9 cellular contexts compared by ENCODE assay signal in genomic region chr11:46594383-46594718, GRCh38. TPM values are rescaled to one million over a fixed set of nuclear protein-coding genes. Genes with fewer than 3 reads are reported as not detected.
DNase-seq lines count a peak whose midpoint lies in the region; ATAC-seq and TF ChIP-seq lines count a peak whose summit lies in the region.
"Had no signal": no experiment of that assay in that cellular context is flagged by ENCODE, and none has a peak within 500 bp of the region (broad histone marks: within the 10 kb centered on the region; RNA-seq: fewer than 3 reads in every experiment).

No MANE protein-coding gene starts in this region.

- ATAC-seq in GM21423 (IDR thresholded peaks at IDR 0.05; ENCODE audit: unreplicated experiment) (no peak), GM19324 (IDR thresholded peaks at IDR 0.05; ENCODE audit: low FRiP score, unreplicated experiment) (no peak)

- DNase-seq in SK-N-MC (ENCODE audit: low read depth, low spot score), result no peak
- DNase-seq in fibroblast of lung (ENCODE audit: low read depth in 2 of 2), result no peak
- DNase-seq in renal cortical epithelial cell (ENCODE audit: low read depth), result peak; percentile 31
- DNase-seq in islet precursor cell, result no peak
- DNase-seq in COLO668 (lab: John Stamatoyannopoulos, UW; ENCODE audit: unreplicated experiment), result no peak

- H3K36me3 ChIP-seq in SK-N-MC (ENCODE audit: insufficient read depth, low read length), result no peaks in the 10 kb centered on the region
- H3K36me3 ChIP-seq in fibroblast of lung (ENCODE audit: control insufficient read depth, insufficient read depth, low read length), result no peaks in the 10 kb centered on the region

- peak overlapping the region; percentile 90 for H3K4me3 ChIP-seq in GM08714 (ENCODE audit: low read length)
- peak overlapping the region; percentile 91 for H3K4me3 ChIP-seq in SK-N-MC
- peak overlapping the region; percentile 93 to 99 (median 96) for H3K4me3 ChIP-seq in fibroblast of lung (replicated peaks in 1 of 4; ENCODE audit: control extremely low read depth in 1 of 4, insufficient read depth in 1 of 4, low read depth in 3 of 4, low read length in 4 of 4)

- H3K9me3 ChIP-seq in SK-N-MC (ENCODE audit: low read depth, low read length) (no peaks in the 10 kb centered on the region), fibroblast of lung (ENCODE audit: control insufficient read depth, insufficient read depth, low read depth, low read length) (no peaks in the 10 kb centered on the region)
- H3K9me3 ChIP-seq: mucosa of descending colon had no signal

- peaks cover 42% of the 10 kb centered on the region for H3K79me2 ChIP-seq in fibroblast of lung (ENCODE audit: control insufficient read depth, insufficient read depth, low read length)

- no peaks in the 10 kb centered on the region for H3K27me3 ChIP-seq in fibroblast of lung (ENCODE audit: control insufficient read depth, insufficient read depth, low read length)

- H2AFZ ChIP-seq in fibroblast of lung (ENCODE audit: low read length), result peak overlapping the region; percentile 94

- no peak for TF ChIP-seq CTCF in fibroblast of lung (conservative IDR thresholded peaks at IDR 0.05 in 1 of 2, IDR thresholded peaks at IDR 0.05 in 1 of 2; ENCODE audit: low read depth in 1 of 2, low read length in 2 of 2)

- peak overlapping the region; percentile 74 for H3K27ac ChIP-seq in SK-N-MC
- H3K27ac ChIP-seq in fibroblast of lung (ENCODE audit: insufficient read depth, low read length), result peak overlapping the region; percentile 82

- no peaks in the 10 kb centered on the region for H4K20me1 ChIP-seq in fibroblast of lung (ENCODE audit: control insufficient read depth, extremely low read depth, insufficient read depth, low read length)

- H3K4me2 ChIP-seq in fibroblast of lung (ENCODE audit: extremely low read depth, insufficient read depth, low read length), result peak overlapping the region; percentile 85

- H3K9ac ChIP-seq in SK-N-MC (ENCODE audit: insufficient read length) (peak overlapping the region; percentile 91), fibroblast of lung (ENCODE audit: insufficient read depth, low read length) (no peak overlapping the region)

- H3K4me1 ChIP-seq in fibroblast of lung (ENCODE audit: control insufficient read depth, extremely low read depth, insufficient read depth, low read length), result peaks cover 5% of the 10 kb centered on the region

RNA-seq across cellular contexts. Expression of gene AMBRA1, which starts 0.5 kb away (rescaled TPM):
- total RNA-seq in fibroblast of lung (16.4 and 23.3 TPM in 2 replicates), renal cortical epithelial cell (24.0 and 38.3 TPM in 2 replicates)
- polyA plus RNA-seq in fibroblast of lung, result 8.3 and 13.9 TPM in 2 replicates
- 10.7 and 13.3 TPM in 2 replicates for polyA plus RNA-seq in fibroblast of lung (2012)
- 36.7 and 44.4 TPM in 2 replicates for polyA minus RNA-seq in fibroblast of lung (ENCODE audit: low replicate concordance)

RNA-seq across cellular contexts. Expression of gene HARBI1, which starts 22.7 kb away (rescaled TPM):
- total RNA-seq in fibroblast of lung, result 6.4 and 7.6 TPM in 2 replicates
- 4.9 TPM in 2 replicates for polyA plus RNA-seq in fibroblast of lung
- polyA plus RNA-seq in fibroblast of lung (2012), result 3.3 and 4.0 TPM in 2 replicates
- polyA minus RNA-seq in fibroblast of lung (ENCODE audit: low replicate concordance), result 2.6 and 4.1 TPM in 2 replicates
- 4.3 and 6.8 TPM in 2 replicates for total RNA-seq in renal cortical epithelial cell

RNA-seq across cellular contexts. Expression of gene ATG13, which starts 23.0 kb away (rescaled TPM):
- total RNA-seq in fibroblast of lung (50.3 and 67.4 TPM in 2 replicates), renal cortical epithelial cell (78.5 and 80.2 TPM in 2 replicates)
- polyA plus RNA-seq in fibroblast of lung, result 42.0 and 44.9 TPM in 2 replicates
- 41.4 and 43.9 TPM in 2 replicates for polyA plus RNA-seq in fibroblast of lung (2012)
- polyA minus RNA-seq in fibroblast of lung (ENCODE audit: low replicate concordance), result 219 and 268 TPM in 2 replicates
